Comparison of ENCODE assay signal across 8 cellular contexts in genomic region chr11:104164028-104164520, GRCh38.
DNase-seq lines count a peak whose midpoint lies in the region; ATAC-seq and TF ChIP-seq lines count a peak whose summit lies in the region.

PDGFD (minus strand) TSS chr11:104164147.

- H3K36me3 ChIP-seq in DOHH2 (ENCODE audit: control insufficient read depth, low read length): no peaks in the 10 kb centered on the region

- peak within 1 kb of the TSS; percentile 91 for H3K4me3 ChIP-seq in DOHH2 (ENCODE audit: low read length)

- peaks cover 38% of the 10 kb centered on the region for H3K79me2 ChIP-seq in DOHH2 (ENCODE audit: control insufficient read depth, low read length)

- H3K4me1 ChIP-seq in DOHH2 (ENCODE audit: control insufficient read depth, low read length): peaks cover 45% of the 10 kb centered on the region

- peak within 1 kb of the TSS; percentile 93 for H3K4me2 ChIP-seq in DOHH2 (ENCODE audit: low read length)

- H3K27ac ChIP-seq in DOHH2 (ENCODE audit: low read depth, low read length): peak within 1 kb of the TSS; percentile 53

- H3F3A ChIP-seq in DOHH2 (ENCODE audit: control insufficient read depth, insufficient read depth): no peaks in the 10 kb centered on the region; the same call in 1 of the 2 replicates

- H4K20me1 ChIP-seq in DOHH2 (ENCODE audit: control insufficient read depth, insufficient read depth, low read depth, low read length): no peaks in the 10 kb centered on the region

- H3K27me3 ChIP-seq in DOHH2 (ENCODE audit: control insufficient read depth, low read length): no peaks in the 10 kb centered on the region

- DNase-seq in SHP77 (lab: John Stamatoyannopoulos, UW): peak; percentile 77
- DNase-seq in cerebellar cortex (ENCODE audit: low spot score): peak; percentile 18
- DNase-seq in kidney tubule cell (ENCODE audit: low spot score): peak; percentile 85
- DNase-seq in stimulated activated CD8-positive, alpha-beta memory T cell treated with anti-CD3 and anti-CD28 coated beads, Interleukin-4, amount 100 ng/mL, for 1 hour (ENCODE audit: low read depth in 2 of 2, low spot score in 1 of 2): peak; percentile 8 to 16
- DNase-seq in RKO (ENCODE audit: low spot score): no peak

- no peaks in the 10 kb centered on the region for H3K9me3 ChIP-seq in DOHH2 (ENCODE audit: control insufficient read depth, insufficient read depth, low read length)

- no peaks in the 10 kb centered on the region for H3K9me2 ChIP-seq in DOHH2 (replicated peaks; ENCODE audit: control insufficient read depth, low read length)

- ATAC-seq in GM21360 (IDR thresholded peaks at IDR 0.05; ENCODE audit: unreplicated experiment): peak; percentile 90
- ATAC-seq in HG03565 (IDR thresholded peaks at IDR 0.05; ENCODE audit: unreplicated experiment): peak; percentile 95

- TF ChIP-seq CTCF in DOHH2 (IDR thresholded peaks at IDR 0.05; ENCODE audit: low read depth, low read length, poor library complexity, severe bottlenecking): peak; percentile 54
